Comparison of ENCODE assay signal across 23 cellular contexts in genomic region chr5:61635271-61635670, GRCh38.
"Had no signal": no experiment of that assay in that cellular context is flagged by ENCODE, and none has a peak within 500 bp of the region (broad histone marks: within the 10 kb centered on the region; RNA-seq: fewer than 3 reads in every experiment).

No MANE protein-coding gene starts in this region.

- FAIRE-seq: endometrium, kidney had no signal

- H3K4me1 Mint-ChIP-seq: naive B cell had no signal

- H3K27me3 ChIP-seq: esophagus squamous epithelium, hepatocyte, sigmoid colon, stomach, suprapubic skin, tibial artery, upper lobe of left lung, uterus had no signal

- H3K9me3 Mint-ChIP-seq: naive B cell, nephron had no signal

- H3K4me3 Mint-ChIP-seq: naive B cell, nephron had no signal

- H3K27ac ChIP-seq: coronary artery, epithelial cell of prostate, esophagus squamous epithelium, hepatocyte, parathyroid adenoma, psoas muscle, sigmoid colon, skin epidermis, stomach, suprapubic skin, tibial artery, upper lobe of left lung, uterus had no signal

- H3K36me3 Mint-ChIP-seq: naive B cell had no signal

- H3K9me3 ChIP-seq: esophagus squamous epithelium, psoas muscle, sigmoid colon, stomach, suprapubic skin, tibial artery, upper lobe of left lung, uterus had no signal

- H3K4me3 ChIP-seq: coronary artery, esophagus squamous epithelium, hepatocyte, psoas muscle, sigmoid colon, skin epidermis, stomach, suprapubic skin, tibial artery, upper lobe of left lung, uterus had no signal

- H3K9ac ChIP-seq: parathyroid adenoma had no signal

- H3K4me2 ChIP-seq: hepatocyte had no signal

- H2AFZ ChIP-seq: hepatocyte, parathyroid adenoma had no signal

- H3K36me3 ChIP-seq: esophagus squamous epithelium, sigmoid colon, stomach, suprapubic skin, tibial artery, upper lobe of left lung, uterus had no signal

- H3K27ac Mint-ChIP-seq: naive B cell had no signal

- H3K4me1 ChIP-seq: parathyroid adenoma, uterus had no signal

- H3K79me2 ChIP-seq: hepatocyte, parathyroid adenoma had no signal

- DNase-seq: effector memory CD4-positive, alpha-beta T cell; esophagus squamous epithelium; foreskin fibroblast; head of caudate nucleus; kidney; left colon; mammary epithelial cell; naive B cell; psoas muscle; sigmoid colon; stimulated activated naive CD4-positive, alpha-beta T cell; stomach; tibial artery; upper lobe of left lung; uterus had no signal
